ENCODE assay signal across 9 cellular contexts in genomic region chr10:86399514-86399878, GRCh38. TPM values are rescaled to one million over a fixed set of nuclear protein-coding genes. Genes with fewer than 3 reads are reported as not detected.
DNase-seq lines count a peak whose midpoint lies in the region; ATAC-seq lines count a peak whose summit lies in the region.
"Had no signal": no experiment of that assay in that cellular context is flagged by ENCODE, and none has a peak within 500 bp of the region (broad histone marks: within the 10 kb centered on the region; RNA-seq: fewer than 3 reads in every experiment).

No MANE protein-coding gene starts in this region.

- no peak overlapping the region for H3K4ac ChIP-seq in mesendoderm (ENCODE audit: low read depth, low read length)

- H3K23ac ChIP-seq in mesendoderm (ENCODE audit: low read length) = no peak overlapping the region

- peaks cover 13% of the 10 kb centered on the region for H3K27me3 Mint-ChIP-seq in activated CD4-positive, alpha-beta T cell treated with anti-CD3 and anti-CD28 coated beads, Interleukin-2, amount 10 ng/mL, durations not matched to agents 7 days and 5 days
- peaks cover 16% of the 10 kb centered on the region for H3K27me3 Mint-ChIP-seq in activated T-helper 1 cell treated with anti-CD3 and anti-CD28 coated beads, Interleukin-12 subunit alpha, Interleukin-12 subunit beta, Interleukin-2, Interleukin-4 antibody, amounts not matched to agents 30 ng/mL and 10 ng/mL and 1 ng/mL, durations not matched to agents 14 hours and 24 hours and 36 hours (ENCODE audit: insufficient read depth)

- H3K79me2 ChIP-seq in mesendoderm (ENCODE audit: control insufficient read depth, insufficient read depth, low read length) = no peaks in the 10 kb centered on the region

- no peak overlapping the region for H2BK5ac ChIP-seq in mesendoderm (ENCODE audit: low read length)

- no peak overlapping the region for H4K8ac ChIP-seq in mesendoderm (ENCODE audit: low read depth, low read length)

- no peak overlapping the region for H3K18ac ChIP-seq in mesendoderm (ENCODE audit: low read length)

- H3K56ac ChIP-seq in mesendoderm (ENCODE audit: low read length) = no peak overlapping the region

- no peaks in the 10 kb centered on the region for H3K9me3 ChIP-seq in subcutaneous abdominal adipose tissue (ENCODE audit: control insufficient read depth in 5 of 5, low read length in 5 of 5)

- H3K4me1 Mint-ChIP-seq in activated CD4-positive, alpha-beta T cell treated with anti-CD3 and anti-CD28 coated beads, Interleukin-2, amount 10 ng/mL, durations not matched to agents 7 days and 5 days = peaks cover 28% of the 10 kb centered on the region
- peaks cover 22% of the 10 kb centered on the region for H3K4me1 Mint-ChIP-seq in activated T-helper 1 cell treated with anti-CD3 and anti-CD28 coated beads, Interleukin-12 subunit alpha, Interleukin-12 subunit beta, Interleukin-2, Interleukin-4 antibody, amounts not matched to agents 30 ng/mL and 10 ng/mL and 1 ng/mL, durations not matched to agents 14 hours and 24 hours and 36 hours (ENCODE audit: low read depth)

- CTCF ChIA-PET in activated CD4-positive, alpha-beta T cell treated with anti-CD3 and anti-CD28 coated beads, Interleukin-2, amount 10 ng/mL, durations not matched to agents 7 days and 5 days (lab: Charles Lee) = interaction anchor here (0.7 to 7.0 kb wide), 16 partner anchors 9 to 186 kb away, joined by 3 to 60 read pairs (median 4); no protein-coding TSS in a partner anchor

- intact Hi-C loops in activated T-helper 1 cell treated with anti-CD3 and anti-CD28 coated beads, Interleukin-12 subunit alpha, Interleukin-12 subunit beta, Interleukin-2, Interleukin-4 antibody, amounts not matched to agents 30 ng/mL and 10 ng/mL and 1 ng/mL, durations not matched to agents 14 hours and 24 hours and 36 hours (cut with micrococcal nuclease) = no loop called here

- H3K36me3 ChIP-seq in subcutaneous abdominal adipose tissue (ENCODE audit: control insufficient read depth in 5 of 5, insufficient read depth in 5 of 5, low read length in 5 of 5) = no peaks in the 10 kb centered on the region
- H3K36me3 ChIP-seq in mesendoderm (ENCODE audit: control insufficient read depth, insufficient read depth, low read length) = no peaks in the 10 kb centered on the region

- H2BK15ac ChIP-seq in mesendoderm (replicated peaks; ENCODE audit: low read depth) = no peak overlapping the region

- DNase-seq in activated CD4-positive, alpha-beta T cell treated with anti-CD3 and anti-CD28 coated beads, Interleukin-2, amount 10 ng/mL, durations not matched to agents 7 days and 5 days = no peak
- no peak for DNase-seq in activated CD4-positive, alpha-beta T cell treated with anti-CD3 and anti-CD28 coated beads for 48 hours
- DNase-seq in activated T-helper 1 cell treated with anti-CD3 and anti-CD28 coated beads, Interleukin-12 subunit alpha, Interleukin-12 subunit beta, Interleukin-2, Interleukin-4 antibody, amounts not matched to agents 30 ng/mL and 10 ng/mL and 1 ng/mL, durations not matched to agents 14 hours and 24 hours and 36 hours (ENCODE audit: low spot score) = no peak
- DNase-seq in mesendoderm (no peak), NCI-H2081 treated with DMSO at 0.1 percent for 48 hours (lab: John Stamatoyannopoulos, UW) (no peak)

- peak overlapping the region; percentile 73 for H3K27ac Mint-ChIP-seq in activated CD4-positive, alpha-beta T cell treated with anti-CD3 and anti-CD28 coated beads, Interleukin-2, amount 10 ng/mL, durations not matched to agents 7 days and 5 days
- H3K27ac Mint-ChIP-seq in activated T-helper 1 cell treated with anti-CD3 and anti-CD28 coated beads, Interleukin-12 subunit alpha, Interleukin-12 subunit beta, Interleukin-2, Interleukin-4 antibody, amounts not matched to agents 30 ng/mL and 10 ng/mL and 1 ng/mL, durations not matched to agents 14 hours and 24 hours and 36 hours = peak overlapping the region; percentile 76

- H3K4me1 ChIP-seq in subcutaneous abdominal adipose tissue (ENCODE audit: control insufficient read depth in 5 of 5, insufficient read depth in 5 of 5, low read length in 5 of 5) (peaks cover 5 to 32% (median 29%) of the 10 kb centered on the region in 5 donors), mesendoderm (ENCODE audit: control insufficient read depth, low read depth, low read length) (no peaks in the 10 kb centered on the region)

- H3K4me3 Mint-ChIP-seq in activated CD4-positive, alpha-beta T cell treated with anti-CD3 and anti-CD28 coated beads, Interleukin-2, amount 10 ng/mL, durations not matched to agents 7 days and 5 days = peak overlapping the region; percentile 72
- peak overlapping the region; percentile 85 for H3K4me3 Mint-ChIP-seq in activated T-helper 1 cell treated with anti-CD3 and anti-CD28 coated beads, Interleukin-12 subunit alpha, Interleukin-12 subunit beta, Interleukin-2, Interleukin-4 antibody, amounts not matched to agents 30 ng/mL and 10 ng/mL and 1 ng/mL, durations not matched to agents 14 hours and 24 hours and 36 hours

- no peak for ATAC-seq in GM21367 (IDR thresholded peaks at IDR 0.05; ENCODE audit: unreplicated experiment)

- H3K27me3 ChIP-seq in layer of hippocampus (ENCODE audit: control insufficient read depth, insufficient read depth, low read length) (no peaks in the 10 kb centered on the region), subcutaneous abdominal adipose tissue (ENCODE audit: control insufficient read depth in 5 of 5, insufficient read depth in 4 of 5, low read length in 5 of 5) (peaks cover 0 to 11% (median 0%) of the 10 kb centered on the region in 5 donors), mesendoderm (ENCODE audit: insufficient read depth, low read length, poor library complexity) (peaks cover 5% of the 10 kb centered on the region)

- no peak overlapping the region for H4K5ac ChIP-seq in mesendoderm (ENCODE audit: low read length)

- WGBS in mesendoderm (ENCODE audit: extremely low coverage, insufficient coverage, low lambda C conversion rate) = no CpG with 5 or more reads among the region's 9 CpGs

- no peaks in the 10 kb centered on the region for H3K9me3 Mint-ChIP-seq in activated CD4-positive, alpha-beta T cell treated with anti-CD3 and anti-CD28 coated beads, Interleukin-2, amount 10 ng/mL, durations not matched to agents 7 days and 5 days
- H3K9me3 Mint-ChIP-seq in activated T-helper 1 cell treated with anti-CD3 and anti-CD28 coated beads, Interleukin-12 subunit alpha, Interleukin-12 subunit beta, Interleukin-2, Interleukin-4 antibody, amounts not matched to agents 30 ng/mL and 10 ng/mL and 1 ng/mL, durations not matched to agents 14 hours and 24 hours and 36 hours = no peaks in the 10 kb centered on the region

- POLR2A ChIA-PET in activated CD4-positive, alpha-beta T cell treated with anti-CD3 and anti-CD28 coated beads, Interleukin-2, amount 10 ng/mL, durations not matched to agents 7 days and 5 days (lab: Charles Lee) = interaction anchor here (1.2 to 2.8 kb wide), 2 partner anchors 12 to 14 kb away, joined by 3 to 13 read pairs; no protein-coding TSS in a partner anchor

- no peak overlapping the region for H2BK120ac ChIP-seq in mesendoderm (ENCODE audit: low read depth, low read length)

- no peaks in the 10 kb centered on the region for H3K79me1 ChIP-seq in mesendoderm (ENCODE audit: low read length)

- peak overlapping the region; percentile 81 for H3K27ac ChIP-seq in layer of hippocampus (ENCODE audit: low read depth, low read length)
- no peak overlapping the region for H3K27ac ChIP-seq in subcutaneous abdominal adipose tissue (ENCODE audit: low read depth, low read length)
- H3K27ac ChIP-seq in mesendoderm (ENCODE audit: low read depth, low read length) = no peak overlapping the region

- peak overlapping the region in 3 of 5 donors; percentile 68 to 80 (median 68) for H3K4me3 ChIP-seq in subcutaneous abdominal adipose tissue (ENCODE audit: low read depth in 1 of 5, low read length in 5 of 5)
- H3K4me3 ChIP-seq in mesendoderm (ENCODE audit: low read length) = no peak overlapping the region

- H3K36me3 Mint-ChIP-seq in activated CD4-positive, alpha-beta T cell treated with anti-CD3 and anti-CD28 coated beads, Interleukin-2, amount 10 ng/mL, durations not matched to agents 7 days and 5 days (ENCODE audit: low read depth) = no peaks in the 10 kb centered on the region
- no peaks in the 10 kb centered on the region for H3K36me3 Mint-ChIP-seq in activated T-helper 1 cell treated with anti-CD3 and anti-CD28 coated beads, Interleukin-12 subunit alpha, Interleukin-12 subunit beta, Interleukin-2, Interleukin-4 antibody, amounts not matched to agents 30 ng/mL and 10 ng/mL and 1 ng/mL, durations not matched to agents 14 hours and 24 hours and 36 hours (ENCODE audit: low read depth)

- no peak overlapping the region for H2AK5ac ChIP-seq in mesendoderm (ENCODE audit: low read length)

- peak overlapping the region in 3 of 5 donors; percentile 51 to 71 (median 61) for H3K9ac ChIP-seq in subcutaneous abdominal adipose tissue (ENCODE audit: low read length in 5 of 5)
- no peak overlapping the region for H3K9ac ChIP-seq in mesendoderm (ENCODE audit: low read length)

- H3K4me2 ChIP-seq in mesendoderm (ENCODE audit: low read length) = no peak overlapping the region

RNA-seq across cellular contexts. Expression of gene GRID1, which starts 32.9 kb away (rescaled TPM):
- not detected for total RNA-seq in activated CD4-positive, alpha-beta T cell treated with anti-CD3 and anti-CD28 coated beads, Interleukin-2, amount 10 ng/mL, durations not matched to agents 7 days and 5 days
- total RNA-seq in activated T-helper 1 cell treated with anti-CD3 and anti-CD28 coated beads, Interleukin-12 subunit alpha, Interleukin-12 subunit beta, Interleukin-2, Interleukin-4 antibody, amounts not matched to agents 30 ng/mL and 10 ng/mL and 1 ng/mL, durations not matched to agents 14 hours and 24 hours and 36 hours = not detected in 2 replicates
- polyA plus RNA-seq in mesendoderm (2013, experiment 1 of 2) = 0.28 TPM
- polyA plus RNA-seq in mesendoderm (2013, experiment 2 of 2) = 0.29 TPM
- total RNA-seq: pulmonary artery endothelial cell had no signal
